1 cellular context compared by ENCODE assay signal in the genomic region with DNA sequence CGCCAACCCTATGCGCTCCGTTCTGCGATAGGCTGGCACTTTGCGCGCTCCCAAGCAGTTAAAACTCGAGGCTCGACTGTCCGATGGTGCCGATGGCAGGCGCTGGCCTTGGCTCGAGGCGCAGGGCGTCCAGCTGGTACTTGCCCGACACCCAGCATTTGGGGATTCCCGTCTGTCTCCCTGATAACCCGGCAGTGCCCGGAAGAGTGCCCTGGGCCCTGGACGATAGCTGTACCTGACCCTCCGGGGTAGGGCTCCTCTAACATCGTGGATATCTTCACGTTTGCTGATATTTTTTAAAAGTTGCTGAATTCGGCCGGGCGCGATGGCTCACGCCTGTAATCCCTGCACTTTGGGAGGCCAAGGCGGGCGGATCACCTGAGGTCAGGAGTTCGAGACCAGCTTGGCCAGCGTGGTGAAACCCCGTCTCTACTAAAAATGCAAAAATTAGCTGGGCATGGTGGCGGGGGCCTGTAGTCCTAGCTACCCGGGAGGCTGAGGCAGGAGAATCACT.
TF ChIP-seq lines count a peak whose summit lies in the region.

No MANE protein-coding gene starts in this region.

TF ChIP-seq in endothelial cell of umbilical vein, 7 proteins besides CTCF, POLR2A, EP300 and RAD21:
- TF ChIP-seq MYC (IDR thresholded peaks at IDR 0.05; ENCODE audit: low read depth, low read length) (no peak), FOS (IDR thresholded peaks at IDR 0.05; ENCODE audit: borderline replicate concordance, insufficient read depth, low read length) (no peak), GATA2 (IDR thresholded peaks at IDR 0.05; ENCODE audit: insufficient read depth, insufficient read length, low read depth, low read length) (no peak)
